Comparison of ENCODE assay signal across 29 cellular contexts in the genomic region with DNA sequence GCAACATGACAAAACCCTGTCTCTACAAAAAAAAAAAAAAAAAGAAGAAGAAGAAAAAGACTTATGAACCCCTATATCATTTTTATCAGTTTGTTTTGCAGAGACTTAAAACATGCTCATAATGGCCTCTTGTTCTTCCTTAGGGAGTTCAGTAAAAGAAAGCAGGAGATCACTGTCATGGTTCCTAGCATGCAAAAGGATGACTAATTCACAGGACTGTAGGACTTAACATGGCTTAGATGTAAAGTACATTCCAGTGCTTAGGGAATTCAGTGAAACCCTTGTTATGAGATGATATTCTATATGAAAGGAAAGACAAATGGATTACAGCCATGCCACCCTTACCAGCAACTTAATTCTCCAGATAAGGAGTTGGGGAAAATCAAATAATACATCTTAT. TPM values are rescaled to one million over a fixed set of nuclear protein-coding genes. Genes with fewer than 3 reads are reported as not detected.
DNase-seq lines count a peak whose midpoint lies in the region; ATAC-seq and TF ChIP-seq lines count a peak whose summit lies in the region.
"Had no signal": no experiment of that assay in that cellular context is flagged by ENCODE, and none has a peak within 500 bp of the region (broad histone marks: within the 10 kb centered on the region; RNA-seq: fewer than 3 reads in every experiment).

No MANE protein-coding gene starts in this region.

- H3K27me3 Mint-ChIP-seq in naive thymus-derived CD4-positive, alpha-beta T cell: no peaks in the 10 kb centered on the region
- no peaks in the 10 kb centered on the region for H3K27me3 Mint-ChIP-seq in activated CD4-positive, alpha-beta T cell treated with anti-CD3 and anti-CD28 coated beads for 36 hours
- H3K27me3 Mint-ChIP-seq: activated naive CD8-positive, alpha-beta T cell treated with anti-CD3 and anti-CD28 coated beads, Interleukin-2, amount 50 U/mL, for 24 hours; brain; naive thymus-derived CD8-positive, alpha-beta T cell had no signal

- peak; percentile 13 for DNase-seq in EL
- peak; percentile 17 for DNase-seq in RKO (ENCODE audit: low spot score)
- DNase-seq in epithelial cell of esophagus (ENCODE audit: low read depth): peak; percentile 7
- DNase-seq in renal cortical epithelial cell (ENCODE audit: low read depth): peak; percentile 9
- no peak for DNase-seq in naive thymus-derived CD4-positive, alpha-beta T cell
- DNase-seq in SIG-M5 treated with dmso at 0.1 percent for 504 hours (lab: John Stamatoyannopoulos, UW; ENCODE audit: unreplicated experiment): no peak
- no peak for DNase-seq in omental fat pad (ENCODE audit: low spot score)
- no peak for DNase-seq in activated CD4-positive, alpha-beta T cell treated with anti-CD3 and anti-CD28 coated beads for 36 hours
- DNase-seq: ACHN; activated CD8-positive, alpha-beta memory T cell treated with anti-CD3 and anti-CD28 coated beads for 24 hours; activated gamma-delta T cell treated with Interleukin-2 at 50 U/mL for 16 hours; activated naive CD8-positive, alpha-beta T cell treated with anti-CD3 and anti-CD28 coated beads, Interleukin-2, amount 50 U/mL, for 24 hours; BE2C; effector memory CD4-positive, alpha-beta T cell; erythroblast; foreskin keratinocyte; GDM1; H9; MG63; naive thymus-derived CD8-positive, alpha-beta T cell; NCI-H1436; NCI-H2081 treated with DMSO at 0.1 percent for 48 hours; NCI-H748 treated with DMSO at 0.1 percent for 48 hours; occipital lobe; retina; stimulated activated CD4-positive, alpha-beta T cell treated with anti-CD3 and anti-CD28 coated beads, Interleukin-2, amount 100 ng/mL, for 24 hours; trophoblast cell had no signal

- no peaks in the 10 kb centered on the region for H3K27me3 ChIP-seq in naive thymus-derived CD4-positive, alpha-beta T cell (ENCODE audit: control insufficient read depth in 2 of 2, insufficient read depth in 2 of 2, low read length in 2 of 2)
- H3K27me3 ChIP-seq: BE2C, foreskin keratinocyte, MG63 had no signal

- CTCF ChIA-PET in naive thymus-derived CD4-positive, alpha-beta T cell (lab: Charles Lee): no interaction called here
- CTCF ChIA-PET in activated CD4-positive, alpha-beta T cell treated with anti-CD3 and anti-CD28 coated beads for 36 hours (lab: Charles Lee): interaction anchor here (0.6 kb wide), 1 partner anchor 122 kb away, joined by 5 read pairs; no protein-coding TSS in a partner anchor

- no peak for ATAC-seq in naive thymus-derived CD4-positive, alpha-beta T cell
- no peak for ATAC-seq in omental fat pad (ENCODE audit: low FRiP score)
- ATAC-seq in activated CD4-positive, alpha-beta T cell treated with anti-CD3 and anti-CD28 coated beads for 36 hours: no peak
- ATAC-seq: activated naive CD8-positive, alpha-beta T cell treated with anti-CD3 and anti-CD28 coated beads, Interleukin-2, amount 50 U/mL, for 24 hours; foreskin keratinocyte; left lobe of liver; naive thymus-derived CD8-positive, alpha-beta T cell had no signal

- peaks cover 15 to 61% (median 15%) of the 10 kb centered on the region in 3 experiments for H3K36me3 ChIP-seq in naive thymus-derived CD4-positive, alpha-beta T cell (ENCODE audit: control insufficient read depth in 2 of 3, insufficient read depth in 3 of 3, low read length in 3 of 3)

- no peak overlapping the region for H3K4me3 ChIP-seq in epithelial cell of esophagus (ENCODE audit: low read length)
- H3K4me3 ChIP-seq in naive thymus-derived CD4-positive, alpha-beta T cell (ENCODE audit: low read length): no peak overlapping the region
- H3K4me3 ChIP-seq: MG63 had no signal

- H3K4me3 Mint-ChIP-seq in naive thymus-derived CD4-positive, alpha-beta T cell: no peak overlapping the region
- no peak overlapping the region for H3K4me3 Mint-ChIP-seq in activated CD4-positive, alpha-beta T cell treated with anti-CD3 and anti-CD28 coated beads for 36 hours
- H3K4me3 Mint-ChIP-seq: activated naive CD8-positive, alpha-beta T cell treated with anti-CD3 and anti-CD28 coated beads, Interleukin-2, amount 50 U/mL, for 24 hours; brain; H9; naive thymus-derived CD8-positive, alpha-beta T cell had no signal

- no peak overlapping the region for H3K27ac ChIP-seq in naive thymus-derived CD4-positive, alpha-beta T cell (ENCODE audit: low read depth, low read length)
- H3K27ac ChIP-seq: foreskin keratinocyte had no signal

- POLR2A ChIA-PET in naive thymus-derived CD4-positive, alpha-beta T cell (lab: Charles Lee): no interaction called here
- POLR2A ChIA-PET in activated CD4-positive, alpha-beta T cell treated with anti-CD3 and anti-CD28 coated beads for 36 hours (lab: Charles Lee): no interaction called here

- TF ChIP-seq CTCF in epithelial cell of esophagus (IDR thresholded peaks at IDR 0.05; ENCODE audit: insufficient read depth, low read depth, low read length, missing control alignments) (no peak), omental fat pad (IDR thresholded peaks at IDR 0.05) (no peak)

- peaks cover 0 to 49% (median 30%) of the 10 kb centered on the region in 5 donors for H3K36me3 Mint-ChIP-seq in naive thymus-derived CD4-positive, alpha-beta T cell
- peaks cover 59% of the 10 kb centered on the region for H3K36me3 Mint-ChIP-seq in activated CD4-positive, alpha-beta T cell treated with anti-CD3 and anti-CD28 coated beads for 36 hours (ENCODE audit: low read depth)

- intact Hi-C loops in naive thymus-derived CD4-positive, alpha-beta T cell (cut with micrococcal nuclease): no loop called here
- intact Hi-C loops in activated CD4-positive, alpha-beta T cell treated with anti-CD3 and anti-CD28 coated beads for 36 hours (cut with DNase I, micrococcal nuclease): no loop called here

- no peaks in the 10 kb centered on the region for H3K4me1 ChIP-seq in naive thymus-derived CD4-positive, alpha-beta T cell (ENCODE audit: control insufficient read depth in 2 of 2, insufficient read depth in 2 of 2, low read length in 2 of 2)
- H3K4me1 ChIP-seq: foreskin keratinocyte had no signal

- peak overlapping the region in 2 of 9 donors; percentile 18 to 38 for H3K27ac Mint-ChIP-seq in naive thymus-derived CD4-positive, alpha-beta T cell
- H3K27ac Mint-ChIP-seq in activated CD4-positive, alpha-beta T cell treated with anti-CD3 and anti-CD28 coated beads for 36 hours: no peak overlapping the region
- H3K27ac Mint-ChIP-seq: activated naive CD8-positive, alpha-beta T cell treated with anti-CD3 and anti-CD28 coated beads, Interleukin-2, amount 50 U/mL, for 24 hours; brain; H9 had no signal

- H3K4me1 Mint-ChIP-seq in naive thymus-derived CD4-positive, alpha-beta T cell: peaks cover 0 to 6% (median 2%) of the 10 kb centered on the region in 7 donors
- H3K4me1 Mint-ChIP-seq in activated CD4-positive, alpha-beta T cell treated with anti-CD3 and anti-CD28 coated beads for 36 hours: no peaks in the 10 kb centered on the region
- H3K4me1 Mint-ChIP-seq: activated naive CD8-positive, alpha-beta T cell treated with anti-CD3 and anti-CD28 coated beads, Interleukin-2, amount 50 U/mL, for 24 hours; brain; H9 had no signal

- H3K9me3 ChIP-seq in naive thymus-derived CD4-positive, alpha-beta T cell (ENCODE audit: control insufficient read depth in 2 of 3, low read length in 3 of 3): no peaks in the 10 kb centered on the region
- H3K9me3 ChIP-seq: BE2C had no signal

- peaks cover 0 to 3% (median 0%) of the 10 kb centered on the region in 11 donors for H3K9me3 Mint-ChIP-seq in naive thymus-derived CD4-positive, alpha-beta T cell
- H3K9me3 Mint-ChIP-seq in activated CD4-positive, alpha-beta T cell treated with anti-CD3 and anti-CD28 coated beads for 36 hours (ENCODE audit: low read depth): no peaks in the 10 kb centered on the region
- H3K9me3 Mint-ChIP-seq: activated naive CD8-positive, alpha-beta T cell treated with anti-CD3 and anti-CD28 coated beads, Interleukin-2, amount 50 U/mL, for 24 hours; naive thymus-derived CD8-positive, alpha-beta T cell had no signal

RNA-seq across cellular contexts. Expression of a gene that starts 29.5 kb away (rescaled TPM):
- total RNA-seq in renal cortical epithelial cell (25,091 and 26,411 TPM in 2 replicates), omental fat pad (over 10,000 TPM in 3 of 4 donors, 1,000 to 10,000 TPM in 1; 9,027 to 13,209 (median 10,672) TPM)
- total RNA-seq in naive thymus-derived CD4-positive, alpha-beta T cell: over 10,000 TPM in 4 of 5 experiments, 1,000 to 10,000 TPM in 1; 8,219 to 15,585 (median 15,428) TPM
- over 10,000 TPM; 14,298 to 15,495 TPM for polyA plus RNA-seq in naive thymus-derived CD4-positive, alpha-beta T cell
- total RNA-seq in activated CD4-positive, alpha-beta T cell treated with anti-CD3 and anti-CD28 coated beads for 36 hours: over 10,000 TPM; 11,209 to 15,482 TPM

RNA-seq across cellular contexts. Expression of a gene that starts 29.8 kb away (rescaled TPM):
- 29.6 and 44.6 TPM in 2 replicates for total RNA-seq in renal cortical epithelial cell
- total RNA-seq in naive thymus-derived CD4-positive, alpha-beta T cell: 10 to 100 TPM; 43.5 to 92.0 (median 48.6) TPM
- polyA plus RNA-seq in naive thymus-derived CD4-positive, alpha-beta T cell: 10 to 100 TPM; 27.2 to 37.8 TPM
- total RNA-seq in omental fat pad: 10 to 100 TPM; 17.7 to 24.7 (median 20.7) TPM
- total RNA-seq in activated CD4-positive, alpha-beta T cell treated with anti-CD3 and anti-CD28 coated beads for 36 hours: 10 to 100 TPM; 45.0 to 49.7 TPM

RNA-seq across cellular contexts. Expression of a gene that starts 39.3 kb away (rescaled TPM):
- 3.4 and 9.6 TPM in 2 replicates for total RNA-seq in renal cortical epithelial cell
- total RNA-seq in naive thymus-derived CD4-positive, alpha-beta T cell: 10 to 100 TPM in 1 of 5 experiments, 1 to 10 TPM in 4; 4.7 to 45.7 (median 6.5) TPM
- 1 to 10 TPM; 2.2 to 2.9 TPM for polyA plus RNA-seq in naive thymus-derived CD4-positive, alpha-beta T cell
- 10 to 100 TPM in 1 of 4 donors, 1 to 10 TPM in 3; 3.6 to 11.0 (median 6.5) TPM for total RNA-seq in omental fat pad
- total RNA-seq in activated CD4-positive, alpha-beta T cell treated with anti-CD3 and anti-CD28 coated beads for 36 hours: 10 to 100 TPM; 22.2 to 24.1 TPM

Comparison
In these comparisons a context has a peak if more than half of its experiments do, and no peak if none do; other contexts are left out.
1. DNase-seq: peak in EL (single experiment), RKO (single experiment), epithelial cell of esophagus (single experiment) and renal cortical epithelial cell (single experiment); none in naive thymus-derived CD4-positive, alpha-beta T cell (0 of 9), SIG-M5 treated with dmso at 0.1 percent for 504 hours (single experiment), omental fat pad (single experiment) and activated CD4-positive, alpha-beta T cell treated with anti-CD3 and anti-CD28 coated beads for 36 hours (single experiment).